Comparison of ENCODE assay signal across 8 cellular contexts in genomic region chr2:9844036-9844483, GRCh38. TPM values are rescaled to one million over a fixed set of nuclear protein-coding genes. Genes with fewer than 3 reads are reported as not detected.
DNase-seq lines count a peak whose midpoint lies in the region; ATAC-seq and TF ChIP-seq lines count a peak whose summit lies in the region.

No MANE protein-coding gene starts in this region.

- no peak for TF ChIP-seq POLR2A in NB4 (IDR thresholded peaks at IDR 0.05; ENCODE audit: extremely low read depth, insufficient read length)

- H4K20me1 ChIP-seq in DND-41 (ENCODE audit: insufficient read depth, low read length): peaks cover 3% of the 10 kb centered on the region; the same call in 1 of the 2 replicates

- peak overlapping the region; percentile 92 for H2AFZ ChIP-seq in DND-41 (ENCODE audit: low read depth, low read length)

- intact Hi-C loops in lower lobe of right lung (cut with DNase I) (no loop called here), upper lobe of right lung (cut with DNase I) (no loop called here)

- peak overlapping the region; percentile 92 to 96 (median 94) for H3K4me3 Mint-ChIP-seq in brain

- peak overlapping the region; percentile 87 to 98 (median 91) for H3K27ac Mint-ChIP-seq in brain

- peaks cover 33% of the 10 kb centered on the region for H3K36me3 Mint-ChIP-seq in brain

- peaks cover 49% of the 10 kb centered on the region for H3K4me1 Mint-ChIP-seq in brain

- H3K9me3 Mint-ChIP-seq in brain: no peaks in the 10 kb centered on the region

- H3K4me1 ChIP-seq in DND-41 (ENCODE audit: insufficient read depth, low read length) (peaks cover 47% of the 10 kb centered on the region), lower lobe of right lung (peaks cover 24% of the 10 kb centered on the region), upper lobe of right lung (peaks cover 24% of the 10 kb centered on the region)

- H3K4me2 ChIP-seq in DND-41 (ENCODE audit: insufficient read depth, low read length): peak overlapping the region; percentile 81

- peaks cover 49% of the 10 kb centered on the region for H3K79me2 ChIP-seq in DND-41 (ENCODE audit: insufficient read depth, low read length)

- H3K9me3 ChIP-seq in DND-41 (ENCODE audit: insufficient read depth, low read length, severe bottlenecking) (no peaks in the 10 kb centered on the region), lower lobe of right lung (no peaks in the 10 kb centered on the region), upper lobe of right lung (no peaks in the 10 kb centered on the region)

- no peak for ATAC-seq in DND-41 (ENCODE audit: insufficient read depth, low read depth)
- ATAC-seq in lower lobe of right lung: peak in 1 of 2 donors; percentile 13
- no peak for ATAC-seq in upper lobe of right lung

- H3K27me3 ChIP-seq in DND-41 (ENCODE audit: insufficient read depth, low read length, poor library complexity): no peaks in the 10 kb centered on the region
- no peaks in the 10 kb centered on the region for H3K27me3 ChIP-seq in lower lobe of right lung (ENCODE audit: low read depth)
- no peaks in the 10 kb centered on the region for H3K27me3 ChIP-seq in upper lobe of right lung

- H3K4me3 ChIP-seq in DND-41 (ENCODE audit: low read depth in 1 of 2, low read length in 2 of 2) (peak overlapping the region; percentile 65 to 75), NB4 (ENCODE audit: low read depth, low read length) (peak overlapping the region; percentile 89), lower lobe of right lung (peak overlapping the region; percentile 73), upper lobe of right lung (peak overlapping the region; percentile 85)

- no peaks in the 10 kb centered on the region for H3K27me3 Mint-ChIP-seq in brain

- peak overlapping the region; percentile 80 for H3K9ac ChIP-seq in DND-41 (ENCODE audit: low read depth, low read length)

- peak overlapping the region; percentile 92 for H3K27ac ChIP-seq in DND-41 (ENCODE audit: low read length)
- H3K27ac ChIP-seq in lower lobe of right lung: peak overlapping the region; percentile 88
- peak overlapping the region; percentile 90 for H3K27ac ChIP-seq in upper lobe of right lung

- DNase-seq in DND-41 (peak; percentile 39), NB4 (ENCODE audit: low read depth) (no peak), lower lobe of right lung (no peak), upper lobe of right lung (no peak), NCI-H1436 treated with DMSO at 0.1 percent for 48 hours (lab: John Stamatoyannopoulos, UW) (no peak), NCI-H226 (no peak), NCI-H2196 (lab: John Stamatoyannopoulos, UW; ENCODE audit: unreplicated experiment) (no peak)

- TF ChIP-seq CTCF in DND-41 (IDR thresholded peaks at IDR 0.05; ENCODE audit: borderline replicate concordance, extremely low read depth, low read length, poor library complexity, severe bottlenecking) (no peak), NB4 (IDR thresholded peaks at IDR 0.05; ENCODE audit: low read depth, low read length) (no peak), brain (conservative IDR thresholded peaks at IDR 0.05) (no peak), lower lobe of right lung (IDR thresholded peaks at IDR 0.05) (no peak), upper lobe of right lung (IDR thresholded peaks at IDR 0.05) (no peak)

- H3K36me3 ChIP-seq in DND-41 (ENCODE audit: insufficient read depth, low read length): peaks cover 30% of the 10 kb centered on the region
- H3K36me3 ChIP-seq in lower lobe of right lung: peaks cover 31% of the 10 kb centered on the region
- peaks cover 22% of the 10 kb centered on the region for H3K36me3 ChIP-seq in upper lobe of right lung

RNA-seq across cellular contexts. Expression of gene TAF1B, which starts 0.8 kb away (rescaled TPM):
- polyA plus RNA-seq in brain (ENCODE audit: insufficient read depth, low read depth, low replicate concordance): 5.5 TPM
- 22.9 TPM for total RNA-seq in lower lobe of right lung
- total RNA-seq in upper lobe of right lung: 19.5 TPM
